Comparison of ENCODE assay signal across 1 cellular context in genomic region chr14:31457665-31458659, GRCh38.
TF ChIP-seq lines count a peak whose summit lies in the region.

No MANE protein-coding gene starts in this region.

TF ChIP-seq in K562, 482 proteins besides CTCF, POLR2A, EP300 and RAD21:
- TF ChIP-seq DIDO1 (tag; IDR thresholded peaks at IDR 0.05; ENCODE audit: low read depth) (no peak), POLR2H (tag; IDR thresholded peaks at IDR 0.05; ENCODE audit: low read depth) (peak; percentile 49), ZKSCAN8 (CRISPR knock-in tag; IDR thresholded peaks at IDR 0.05) (peak; percentile 93), NRF1 (conservative IDR thresholded peaks at IDR 0.05 in 1 of 2, IDR thresholded peaks at IDR 0.05 in 1 of 2) (peak in 1 of 2 experiments; percentile 8; a peak in 3 of 4 replicates), POLR2AphosphoS5 (IDR thresholded peaks at IDR 0.05; ENCODE audit: control insufficient read depth, insufficient read depth, low read depth, low read length) (no peak), FOXO4 (CRISPR knock-in tag; IDR thresholded peaks at IDR 0.05) (no peak), ATF7 (IDR thresholded peaks at IDR 0.05) (peak; percentile 52; the same call in 1 of the 2 replicates), ZBTB40 (IDR thresholded peaks at IDR 0.05) (0 out of 2 replicates have a peak, but pooled peaks have one; percentile 16), ZBTB40 (CRISPR knock-in tag; IDR thresholded peaks at IDR 0.05) (no peak), FOSL1 (tag; conservative IDR thresholded peaks at IDR 0.05) (0 out of 2 replicates have a peak, but pooled peaks have one; percentile 20), ATF3 (IDR thresholded peaks at IDR 0.05) (peak; percentile 71), ATF3 (CRISPR knock-in tag; conservative IDR thresholded peaks at IDR 0.05) (no peak)
